ENCODE assay signal across 1 cellular context in genomic region chr5:80204808-80205614, GRCh38.
A peak's percentile ranks its signal among the peaks of the same experiment; 100 is the strongest.
TF ChIP-seq lines count a peak whose summit lies in the region.

No MANE protein-coding gene starts in this region.

TF ChIP-seq in K562, 482 proteins besides CTCF, POLR2A, EP300 and RAD21 (continued from another document and continues in another):
- TF ChIP-seq MITF (IDR thresholded peaks at IDR 0.05) (no peak), GATAD2B (IDR thresholded peaks at IDR 0.05; ENCODE audit: borderline replicate concordance) (peak; percentile 65; the same call in 1 of the 2 replicates), ZBTB11 (CRISPR knock-in tag; IDR thresholded peaks at IDR 0.05) (peak in 1 of 3 experiments; percentile 74; a peak in 2 of 6 replicates), C11orf30 (IDR thresholded peaks at IDR 0.05; ENCODE audit: low read depth) (no peak), DDX20 (tag; IDR thresholded peaks at IDR 0.05; ENCODE audit: low read depth) (no peak), ZNF324 (CRISPR knock-in tag; IDR thresholded peaks at IDR 0.05) (no peak), NFXL1 (CRISPR knock-in tag; IDR thresholded peaks at IDR 0.05) (no peak), ZNF830 (CRISPR knock-in tag; IDR thresholded peaks at IDR 0.05) (no peak), E4F1 (CRISPR knock-in tag; IDR thresholded peaks at IDR 0.05; ENCODE audit: borderline replicate concordance) (no peak), NFIC (IDR thresholded peaks at IDR 0.05) (peak; percentile 86), RNF219 (CRISPR knock-in tag; IDR thresholded peaks at IDR 0.05) (no peak), SP1 (CRISPR knock-in tag; IDR thresholded peaks at IDR 0.05) (peak; percentile 55; the same call in 1 of the 2 replicates), ZNF146 (CRISPR knock-in tag; IDR thresholded peaks at IDR 0.05; ENCODE audit: unreplicated experiment) (no peak), ZNF124 (CRISPR knock-in tag; IDR thresholded peaks at IDR 0.05) (no peak), ILK (tag; IDR thresholded peaks at IDR 0.05; ENCODE audit: borderline replicate concordance, low read depth) (no peak), RBM39 (optimal IDR thresholded peaks at IDR 0.05; ENCODE audit: low read depth, low read length) (no peak), TRIM28 (IDR thresholded peaks at IDR 0.05) (peak; percentile 72), ETV1 (tag; conservative IDR thresholded peaks at IDR 0.05; ENCODE audit: low read depth) (no peak), ZNF232 (CRISPR knock-in tag; IDR thresholded peaks at IDR 0.05) (no peak), ZNF165 (CRISPR knock-in tag; IDR thresholded peaks at IDR 0.05; ENCODE audit: borderline replicate concordance) (no peak), SUPT5H (IDR thresholded peaks at IDR 0.05) (no peak), ATF7 (IDR thresholded peaks at IDR 0.05) (peak; percentile 79), TAF9B (IDR thresholded peaks at IDR 0.05; ENCODE audit: partially characterized antibody) (no peak), TARDBP (IDR thresholded peaks at IDR 0.05) (peak; percentile 95), MBD2 (IDR thresholded peaks at IDR 0.05; ENCODE audit: borderline replicate concordance, low read depth) (peak; percentile 64; the same call in 1 of the 2 replicates), ZBTB12 (CRISPR knock-in tag; IDR thresholded peaks at IDR 0.05) (peak; percentile 50; the same call in 1 of the 2 replicates), HNRNPL (IDR thresholded peaks at IDR 0.05; ENCODE audit: low read depth, low read length) (no peak), CREB5 (CRISPR knock-in tag; IDR thresholded peaks at IDR 0.05) (no peak), ZNF174 (CRISPR knock-in tag; IDR thresholded peaks at IDR 0.05) (no peak), KLF6 (CRISPR knock-in tag; IDR thresholded peaks at IDR 0.05; ENCODE audit: borderline replicate concordance) (peak; percentile 69; the same call in 1 of the 2 replicates), FOSL1 (tag; conservative IDR thresholded peaks at IDR 0.05) (peak; percentile 78), EGR1 (conservative IDR thresholded peaks at IDR 0.05) (peak; percentile 35; the same call in 1 of the 2 replicates), NR4A1 (CRISPR knock-in tag; IDR thresholded peaks at IDR 0.05) (no peak), NR4A1 (tag; IDR thresholded peaks at IDR 0.05) (peak; percentile 87), HIVEP1 (CRISPR knock-in tag; IDR thresholded peaks at IDR 0.05) (no peak), SMARCA4 (IDR thresholded peaks at IDR 0.05) (peak; percentile 98), MCM5 (IDR thresholded peaks at IDR 0.05; ENCODE audit: low read depth) (no peak), PHB (CRISPR knock-in tag; IDR thresholded peaks at IDR 0.05) (no peak), SMARCE1 (IDR thresholded peaks at IDR 0.05) (peak; percentile 98), BRD4 (IDR thresholded peaks at IDR 0.05) (no peak), NR1H2 (CRISPR knock-in tag; IDR thresholded peaks at IDR 0.05) (no peak), ZNF212 (CRISPR knock-in tag; IDR thresholded peaks at IDR 0.05) (no peak), ZFP1 (CRISPR knock-in tag; IDR thresholded peaks at IDR 0.05) (no peak), ZNF766 (CRISPR knock-in tag; conservative IDR thresholded peaks at IDR 0.05) (peak; percentile 96), ZBTB40 (IDR thresholded peaks at IDR 0.05) (no peak), ZBTB40 (CRISPR knock-in tag; IDR thresholded peaks at IDR 0.05) (no peak), ZNF408 (CRISPR knock-in tag; IDR thresholded peaks at IDR 0.05; ENCODE audit: low read depth) (no peak), TCF7L2 (IDR thresholded peaks at IDR 0.05; ENCODE audit: low read depth, low read length) (no peak), MAFF (IDR thresholded peaks at IDR 0.05; ENCODE audit: low read length) (0 out of 2 replicates have a peak, but pooled peaks have one; percentile 15), HMGN3 (IDR thresholded peaks at IDR 0.05; ENCODE audit: borderline replicate concordance, extremely low read depth, insufficient read length, low read depth, low read length) (peak; percentile 92)
